In genomic region chr6:44219053-44219814, GRCh38 we compare ENCODE assay signal across 8 cellular contexts. TPM values are rescaled to one million over a fixed set of nuclear protein-coding genes. Genes with fewer than 3 reads are reported as not detected.
A peak's percentile ranks its signal among the peaks of the same experiment; 100 is the strongest.
DNase-seq lines count a peak whose midpoint lies in the region; ATAC-seq, FAIRE-seq and TF ChIP-seq lines count a peak whose summit lies in the region.

No MANE protein-coding gene starts in this region.

- intact Hi-C loops in PC-3 (cut with micrococcal nuclease) = no loop called here

- POLR2A ChIA-PET in PC-3 (lab: Charles Lee; ENCODE audit: unreplicated experiment) = no interaction called here

- no peaks in the 10 kb centered on the region for H3K27me3 ChIP-seq in PC-3 (ENCODE audit: low read length)

- peaks cover 5% of the 10 kb centered on the region for H3K79me2 ChIP-seq in PC-3 (ENCODE audit: low read length)

- peak overlapping the region; percentile 98 for H2AFZ ChIP-seq in PC-3 (ENCODE audit: low read length)

- H3K4me3 ChIP-seq in PC-3 (ENCODE audit: low read length) = peak overlapping the region; percentile 70
- H3K4me3 ChIP-seq in coronary artery = peak overlapping the region; percentile 88

- H3K4me1 ChIP-seq in PC-3 (ENCODE audit: insufficient read depth, low read length) = peaks cover 21% of the 10 kb centered on the region

- TF ChIP-seq POLR2A in GM19099 (IDR thresholded peaks at IDR 0.05; ENCODE audit: extremely low read depth, insufficient read length, low read depth) = peak; percentile 80

- no peaks in the 10 kb centered on the region for H4K20me1 ChIP-seq in PC-3 (ENCODE audit: low read length)

- FAIRE-seq in D721Med (lab: Jason Lieb, UNC) = no peak

- TF ChIP-seq CTCF in D721Med (IDR thresholded peaks at IDR 0.05; ENCODE audit: insufficient read depth, missing control alignments) (no peak), PC-3 (conservative IDR thresholded peaks at IDR 0.05; ENCODE audit: low read depth, low read length) (no peak), coronary artery (IDR thresholded peaks at IDR 0.05) (no peak)

- DNase-seq in D721Med (ENCODE audit: insufficient read length, low spot score) (peak; percentile 66), PC-3 (peak; percentile 72), coronary artery (ENCODE audit: low spot score) (peak; percentile 92), kidney tubule cell (ENCODE audit: low spot score) (peak; percentile 75), cerebellum (ENCODE audit: low spot score) (no peak)
- DNase-seq in stimulated activated CD8-positive, alpha-beta memory T cell treated with anti-CD3 and anti-CD28 coated beads, Interleukin-4, amount 100 ng/mL, for 48 hours = peak; percentile 56

- no peak overlapping the region for H3K27ac ChIP-seq in PC-3 (ENCODE audit: low read length)
- H3K27ac ChIP-seq in coronary artery = peak overlapping the region; percentile 91 to 99

- H3K9me2 ChIP-seq in PC-3 (replicated peaks; ENCODE audit: low read length) = no peaks in the 10 kb centered on the region

- no peaks in the 10 kb centered on the region for H3K36me3 ChIP-seq in PC-3 (ENCODE audit: low read depth, low read length)

- peaks cover 4% of the 10 kb centered on the region for H3F3A ChIP-seq in PC-3 (ENCODE audit: low read length, unreplicated experiment)

- peak overlapping the region; percentile 52; the same call in 1 of the 2 replicates for H3K9ac ChIP-seq in PC-3 (ENCODE audit: low read length)

- peak overlapping the region; percentile 85 for H3K4me2 ChIP-seq in PC-3 (ENCODE audit: low read length)

- BruUV-seq in PC-3 (replicated peaks; lab: Mats Ljungman, UMichigan) = TSS peak; percentile 60

- ATAC-seq in HG03432 (IDR thresholded peaks at IDR 0.05; ENCODE audit: unreplicated experiment) (peak; percentile 57), PC-3 (peak; percentile 58)

- H3K9me3 ChIP-seq in PC-3 (ENCODE audit: low read length) = no peaks in the 10 kb centered on the region

- CTCF ChIA-PET in PC-3 (lab: Charles Lee) = no interaction called here

RNA-seq across cellular contexts. Expression of gene MYMX, which starts 2.5 kb away (rescaled TPM):
- total RNA-seq in PC-3 (2014; rRNA removed) (not detected in 2 replicates), cerebellum (not detected)

RNA-seq across cellular contexts. Expression of gene SLC29A1, which starts 4.2 kb away (rescaled TPM):
- total RNA-seq in PC-3 (2014; rRNA removed) (54.7 and 60.4 TPM in 2 replicates), cerebellum (10.8 TPM)

RNA-seq across cellular contexts. Expression of gene HSP90AB1, which starts 27.7 kb away (rescaled TPM):
- 1,280 and 1,322 TPM in 2 replicates for total RNA-seq in PC-3 (2014; rRNA removed)
- 210 TPM for total RNA-seq in cerebellum

RNA-seq across cellular contexts. Expression of gene SLC35B2, which starts 38.1 kb away (rescaled TPM):
- total RNA-seq in PC-3 (2014; rRNA removed) (90.6 and 109 TPM in 2 replicates), cerebellum (23.9 TPM)

RNA-seq across cellular contexts. Expression of gene NFKBIE, which starts 46.1 kb away (rescaled TPM):
- total RNA-seq in PC-3 (2014; rRNA removed) (7.4 and 28.7 TPM in 2 replicates), cerebellum (4.5 TPM)
